In genomic region chr9:38068616-38068865, GRCh38 we compare ENCODE assay signal across 8 cellular contexts. TPM values are rescaled to one million over a fixed set of nuclear protein-coding genes. Genes with fewer than 3 reads are reported as not detected.
A peak's percentile ranks its signal among the peaks of the same experiment; 100 is the strongest.
DNase-seq lines count a peak whose midpoint lies in the region; ATAC-seq and TF ChIP-seq lines count a peak whose summit lies in the region.

No MANE protein-coding gene starts in this region.

- no peak overlapping the region for H3K27ac Mint-ChIP-seq in activated CD4-positive, alpha-beta T cell treated with anti-CD3 and anti-CD28 coated beads, Interleukin-2, amount 10 ng/mL, durations not matched to agents 24 days and 14 days

- H4K20me1 ChIP-seq in DOHH2 (ENCODE audit: control insufficient read depth, insufficient read depth, low read depth, low read length) = no peaks in the 10 kb centered on the region

- H3K36me3 ChIP-seq in DOHH2 (ENCODE audit: control insufficient read depth, low read length) (no peaks in the 10 kb centered on the region), HUES48 (ENCODE audit: control insufficient read depth, insufficient read depth, low read length) (no peaks in the 10 kb centered on the region), muscle layer of duodenum (ENCODE audit: control insufficient read depth in 1 of 2, insufficient read depth in 2 of 2, low read length in 2 of 2) (no peaks in the 10 kb centered on the region), aorta (ENCODE audit: control insufficient read depth in 1 of 2, insufficient read depth in 2 of 2, low read length in 1 of 2) (no peaks in the 10 kb centered on the region)

- peak overlapping the region; percentile 92 for H3K4me2 ChIP-seq in DOHH2 (ENCODE audit: low read length)

- H3K4me3 Mint-ChIP-seq in activated CD4-positive, alpha-beta T cell treated with anti-CD3 and anti-CD28 coated beads, Interleukin-2, amount 10 ng/mL, durations not matched to agents 24 days and 14 days = peak overlapping the region; percentile 63

- peaks cover 47% of the 10 kb centered on the region for H3K27me3 Mint-ChIP-seq in activated CD4-positive, alpha-beta T cell treated with anti-CD3 and anti-CD28 coated beads, Interleukin-2, amount 10 ng/mL, durations not matched to agents 24 days and 14 days

- peaks cover 14% of the 10 kb centered on the region for H3K4me1 Mint-ChIP-seq in activated CD4-positive, alpha-beta T cell treated with anti-CD3 and anti-CD28 coated beads, Interleukin-2, amount 10 ng/mL, durations not matched to agents 24 days and 14 days

- H3K27me3 ChIP-seq in DOHH2 (ENCODE audit: control insufficient read depth, low read length) (peaks cover 50% of the 10 kb centered on the region), HUES48 (ENCODE audit: control insufficient read depth, insufficient read depth, low read length) (peaks cover 26% of the 10 kb centered on the region), muscle layer of duodenum (ENCODE audit: low read depth, low read length) (no peaks in the 10 kb centered on the region), aorta (ENCODE audit: control insufficient read depth in 1 of 2, insufficient read depth in 2 of 2, low read length in 1 of 2) (no peaks in the 10 kb centered on the region)

- no peaks in the 10 kb centered on the region for H3K9me3 Mint-ChIP-seq in activated CD4-positive, alpha-beta T cell treated with anti-CD3 and anti-CD28 coated beads, Interleukin-2, amount 10 ng/mL, durations not matched to agents 24 days and 14 days

- peak overlapping the region; percentile 77 for H3K4me3 ChIP-seq in DOHH2 (ENCODE audit: low read length)
- peak overlapping the region; percentile 74 for H3K4me3 ChIP-seq in HUES48 (ENCODE audit: low read depth, low read length)
- H3K4me3 ChIP-seq in epithelial cell of esophagus (ENCODE audit: low read length) = peak overlapping the region; percentile 67
- peak overlapping the region; percentile 82 to 86 for H3K4me3 ChIP-seq in muscle layer of duodenum (ENCODE audit: low read depth in 1 of 2, low read length in 2 of 2)
- H3K4me3 ChIP-seq in aorta (ENCODE audit: low read length in 2 of 2) = peak overlapping the region; percentile 69 to 96

- H3K27ac ChIP-seq in DOHH2 (ENCODE audit: low read depth, low read length) (no peak overlapping the region), HUES48 (ENCODE audit: low read depth, low read length) (peak overlapping the region; percentile 73), muscle layer of duodenum (ENCODE audit: low read length) (no peak overlapping the region), aorta (ENCODE audit: low read depth in 1 of 2, low read length in 2 of 2) (peak overlapping the region; percentile 62 to 88)

- H3K36me3 Mint-ChIP-seq in activated CD4-positive, alpha-beta T cell treated with anti-CD3 and anti-CD28 coated beads, Interleukin-2, amount 10 ng/mL, durations not matched to agents 24 days and 14 days (ENCODE audit: low read depth) = no peaks in the 10 kb centered on the region

- peak overlapping the region; percentile 41; the same call in 1 of the 2 replicates for H3K9ac ChIP-seq in HUES48 (ENCODE audit: low read depth, low read length)

- no peak for TF ChIP-seq CTCF in DOHH2 (IDR thresholded peaks at IDR 0.05; ENCODE audit: low read depth, low read length, poor library complexity, severe bottlenecking)
- peak; percentile 36 for TF ChIP-seq CTCF in epithelial cell of esophagus (IDR thresholded peaks at IDR 0.05; ENCODE audit: insufficient read depth, low read depth, low read length, missing control alignments)

- WGBS in aorta, 2 donors = 0 to 1% methylated on average over 32 to 35 of the region's 35 CpGs

- ATAC-seq in GM21390 (IDR thresholded peaks at IDR 0.05; ENCODE audit: unreplicated experiment) = peak; percentile 40
- ATAC-seq in aorta (ENCODE audit: low FRiP score) = no peak

- H3K9me2 ChIP-seq in DOHH2 (replicated peaks; ENCODE audit: control insufficient read depth, low read length) = no peaks in the 10 kb centered on the region

- no peak for DNase-seq in activated CD4-positive, alpha-beta T cell treated with anti-CD3 and anti-CD28 coated beads, Interleukin-2, amount 10 ng/mL, durations not matched to agents 24 days and 14 days
- peak; percentile 64 for DNase-seq in epithelial cell of esophagus (ENCODE audit: low read depth)
- DNase-seq in aorta = no peak
- no peak for DNase-seq in cerebellum (ENCODE audit: low spot score)

- H3K9me3 ChIP-seq in DOHH2 (ENCODE audit: control insufficient read depth, insufficient read depth, low read length) (no peaks in the 10 kb centered on the region), HUES48 (ENCODE audit: control insufficient read depth, insufficient read depth, low read length) (no peaks in the 10 kb centered on the region), muscle layer of duodenum (ENCODE audit: control insufficient read depth in 1 of 2, low read length in 2 of 2) (no peaks in the 10 kb centered on the region), aorta (ENCODE audit: control insufficient read depth, low read length) (no peaks in the 10 kb centered on the region)

- H3K79me2 ChIP-seq in DOHH2 (ENCODE audit: control insufficient read depth, low read length) = no peaks in the 10 kb centered on the region

- no peaks in the 10 kb centered on the region for H3F3A ChIP-seq in DOHH2 (ENCODE audit: control insufficient read depth, insufficient read depth)

- H3K4me1 ChIP-seq in DOHH2 (ENCODE audit: control insufficient read depth, low read length) = peaks cover 9% of the 10 kb centered on the region; the same call in 1 of the 2 replicates
- H3K4me1 ChIP-seq in HUES48 (ENCODE audit: control insufficient read depth, insufficient read depth, low read length) = peaks cover 23% of the 10 kb centered on the region
- peaks cover under 1 to 25% of the 10 kb centered on the region in 2 donors for H3K4me1 ChIP-seq in muscle layer of duodenum (ENCODE audit: control insufficient read depth in 1 of 2, insufficient read depth in 2 of 2, low read length in 2 of 2)
- H3K4me1 ChIP-seq in aorta (ENCODE audit: control insufficient read depth in 1 of 2, insufficient read depth in 2 of 2, low read length in 2 of 2) = peaks cover 0 to 5% of the 10 kb centered on the region in 2 donors

- intact Hi-C loops in activated CD4-positive, alpha-beta T cell treated with anti-CD3 and anti-CD28 coated beads, Interleukin-2, amount 10 ng/mL, durations not matched to agents 24 days and 14 days (cut with micrococcal nuclease) = loop anchor here (1.0 to 10.0 kb wide), 6 partner anchors 71 to 324 kb away; partner anchors contain the start of genes ALDH1B1 and SLC25A51
- intact Hi-C loops in aorta (cut with DNase I) = loop anchor here (5.0 kb wide), 5 partner anchors 51 to 329 kb away; no protein-coding TSS in a partner anchor

RNA-seq across cellular contexts. Expression of gene SHB, which starts 0.5 kb away (rescaled TPM):
- total RNA-seq in activated CD4-positive, alpha-beta T cell treated with anti-CD3 and anti-CD28 coated beads, Interleukin-2, amount 10 ng/mL, durations not matched to agents 24 days and 14 days = 1.6 and 2.1 TPM in 2 replicates
- total RNA-seq in aorta (10 to 100 TPM; 28.7 to 29.3 TPM), cerebellum (12.2 TPM)
- 1 to 10 TPM; 3.5 to 5.7 TPM for polyA plus RNA-seq in aorta

Comparison
In these comparisons a context has a peak if more than half of its experiments do, and no peak if none do; other contexts are left out.
1. H3K27ac ChIP-seq: peak in HUES48 (single experiment) and aorta (2 of 2); none in DOHH2 (single experiment) and muscle layer of duodenum (single experiment).
2. Peak in every context shown above with its lines, with median percentiles within 50 percentile points of each other: H3K4me3 ChIP-seq.